ENCODE assay signal across 1 cellular context in genomic region chr4:76266627-76267026, GRCh38.
A peak's percentile ranks its signal among the peaks of the same experiment; 100 is the strongest.
TF ChIP-seq lines count a peak whose summit lies in the region.

No MANE protein-coding gene starts in this region.

TF ChIP-seq in K562, 482 proteins besides CTCF, POLR2A, EP300 and RAD21:
- peak; percentile 35; the same call in 1 of the 2 replicates for TF ChIP-seq MAFG (tag; conservative IDR thresholded peaks at IDR 0.05)
- no peak for TF ChIP-seq ZNF224 (CRISPR knock-in tag; IDR thresholded peaks at IDR 0.05)
